Comparison of ENCODE assay signal across 3 cellular contexts in the genomic region with DNA sequence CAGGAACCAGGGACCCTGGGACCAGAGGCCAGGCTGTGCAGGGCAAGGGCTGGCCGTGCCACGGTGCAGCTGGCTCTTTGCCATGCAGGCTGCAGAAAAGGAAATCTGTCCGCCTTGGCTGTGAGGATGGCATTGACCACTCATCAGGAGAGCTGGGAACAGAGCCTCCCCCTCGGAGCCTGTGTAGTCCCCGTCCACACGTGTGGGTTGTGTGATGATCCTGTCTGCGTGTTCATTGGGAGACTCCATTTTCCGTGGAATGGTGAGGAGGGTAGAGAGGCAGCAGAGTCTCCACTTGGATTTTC.
TF ChIP-seq lines count a peak whose summit lies in the region.

No MANE protein-coding gene starts in this region.

TF ChIP-seq in SK-N-SH, 30 proteins besides CTCF, POLR2A, EP300 and RAD21 (continued from another document):
- TF ChIP-seq EZH2phosphoT487 (IDR thresholded peaks at IDR 0.05; ENCODE audit: borderline replicate concordance, low read depth) (no peak), PBX3 (IDR thresholded peaks at IDR 0.05) (no peak), TCF12 (IDR thresholded peaks at IDR 0.05) (no peak)

TF ChIP-seq in SK-N-SH treated with all-trans-retinoic acid at 6 μM for 48 hours, 23 proteins besides CTCF, POLR2A, EP300 and RAD21 (continued from another document):
- no peak for TF ChIP-seq POU6F1 (CRISPR knock-in tag; IDR thresholded peaks at IDR 0.05; ENCODE audit: borderline replicate concordance, low read depth)
- TF ChIP-seq PATZ1 (CRISPR knock-in tag; IDR thresholded peaks at IDR 0.05; ENCODE audit: borderline replicate concordance), result no peak
- no peak for TF ChIP-seq ZNF70 (CRISPR knock-in tag; IDR thresholded peaks at IDR 0.05)
- TF ChIP-seq GLIS3 (CRISPR knock-in tag; IDR thresholded peaks at IDR 0.05), result no peak
- no peak for TF ChIP-seq OSR1 (CRISPR knock-in tag; IDR thresholded peaks at IDR 0.05)
- no peak for TF ChIP-seq TCF4 (CRISPR knock-in tag; IDR thresholded peaks at IDR 0.05; ENCODE audit: borderline replicate concordance)
- no peak for TF ChIP-seq ZNF8 (CRISPR knock-in tag; IDR thresholded peaks at IDR 0.05)
- no peak for TF ChIP-seq ZC3H10 (CRISPR knock-in tag; IDR thresholded peaks at IDR 0.05)
- TF ChIP-seq, protein P1, sequence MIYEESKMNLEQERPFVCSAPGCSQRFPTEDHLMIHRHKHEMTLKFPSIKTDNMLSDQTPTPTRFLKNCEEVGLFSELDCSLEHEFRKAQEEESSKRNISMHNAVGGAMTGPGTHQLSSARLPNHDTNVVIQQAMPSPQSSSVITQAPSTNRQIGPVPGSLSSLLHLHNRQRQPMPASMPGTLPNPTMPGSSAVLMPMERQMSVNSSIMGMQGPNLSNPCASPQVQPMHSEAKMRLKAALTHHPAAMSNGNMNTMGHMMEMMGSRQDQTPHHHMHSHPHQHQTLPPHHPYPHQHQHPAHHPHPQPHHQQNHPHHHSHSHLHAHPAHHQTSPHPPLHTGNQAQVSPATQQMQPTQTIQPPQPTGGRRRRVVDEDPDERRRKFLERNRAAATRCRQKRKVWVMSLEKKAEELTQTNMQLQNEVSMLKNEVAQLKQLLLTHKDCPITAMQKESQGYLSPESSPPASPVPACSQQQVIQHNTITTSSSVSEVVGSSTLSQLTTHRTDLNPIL (CRISPR knock-in tag; IDR thresholded peaks at IDR 0.05; ENCODE audit: low read depth), result no peak
- TF ChIP-seq ZNF565 (CRISPR knock-in tag; conservative IDR thresholded peaks at IDR 0.05; ENCODE audit: low read depth), result no peak
- no peak for TF ChIP-seq ARNTL (CRISPR knock-in tag; IDR thresholded peaks at IDR 0.05; ENCODE audit: borderline replicate concordance, low read depth)
- no peak for TF ChIP-seq ISL1 (CRISPR knock-in tag; IDR thresholded peaks at IDR 0.05)
- TF ChIP-seq ESRRG (CRISPR knock-in tag; IDR thresholded peaks at IDR 0.05), result no peak
- no peak for TF ChIP-seq TOX (CRISPR knock-in tag; IDR thresholded peaks at IDR 0.05; ENCODE audit: borderline replicate concordance)
- TF ChIP-seq, protein P2, sequence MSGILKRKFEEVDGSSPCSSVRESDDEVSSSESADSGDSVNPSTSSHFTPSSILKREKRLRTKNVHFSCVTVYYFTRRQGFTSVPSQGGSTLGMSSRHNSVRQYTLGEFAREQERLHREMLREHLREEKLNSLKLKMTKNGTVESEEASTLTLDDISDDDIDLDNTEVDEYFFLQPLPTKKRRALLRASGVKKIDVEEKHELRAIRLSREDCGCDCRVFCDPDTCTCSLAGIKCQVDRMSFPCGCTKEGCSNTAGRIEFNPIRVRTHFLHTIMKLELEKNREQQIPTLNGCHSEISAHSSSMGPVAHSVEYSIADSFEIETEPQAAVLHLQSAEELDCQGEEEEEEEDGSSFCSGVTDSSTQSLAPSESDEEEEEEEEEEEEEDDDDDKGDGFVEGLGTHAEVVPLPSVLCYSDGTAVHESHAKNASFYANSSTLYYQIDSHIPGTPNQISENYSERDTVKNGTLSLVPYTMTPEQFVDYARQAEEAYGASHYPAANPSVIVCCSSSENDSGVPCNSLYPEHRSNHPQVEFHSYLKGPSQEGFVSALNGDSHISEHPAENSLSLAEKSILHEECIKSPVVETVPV (CRISPR knock-in tag; IDR thresholded peaks at IDR 0.05), result no peak

TF ChIP-seq in K562, 482 proteins besides CTCF, POLR2A, EP300 and RAD21 (continued from another document):
- TF ChIP-seq ZNF175 (CRISPR knock-in tag; IDR thresholded peaks at IDR 0.05; ENCODE audit: low read depth), result no peak
